Comparison of ENCODE assay signal across 1 cellular context in genomic region chr1:152968248-152968647, GRCh38.
TF ChIP-seq lines count a peak whose summit lies in the region.

No MANE protein-coding gene starts in this region.

TF ChIP-seq in GM12878, 131 proteins besides CTCF, POLR2A, EP300 and RAD21 (continues in another document):
- TF ChIP-seq ZNF24 (IDR thresholded peaks at IDR 0.05) (no peak), SIX5 (IDR thresholded peaks at IDR 0.05; ENCODE audit: low read depth, low read length, severe bottlenecking) (no peak), DPF2 (IDR thresholded peaks at IDR 0.05) (no peak), KDM1A (IDR thresholded peaks at IDR 0.05; ENCODE audit: borderline replicate concordance) (no peak), NR2C1 (IDR thresholded peaks at IDR 0.05) (no peak), TCF7 (IDR thresholded peaks at IDR 0.05; ENCODE audit: borderline replicate concordance) (no peak), HDAC2 (IDR thresholded peaks at IDR 0.05) (no peak), KAT2A (conservative IDR thresholded peaks at IDR 0.05; ENCODE audit: control insufficient read depth, low read depth, low read length) (no peak), PKNOX1 (IDR thresholded peaks at IDR 0.05) (peak; percentile 31; the same call in 1 of the 2 replicates), ZNF274 (IDR thresholded peaks at IDR 0.05; ENCODE audit: insufficient read depth, insufficient read length) (no peak), SMC3 (IDR thresholded peaks at IDR 0.05; ENCODE audit: borderline replicate concordance, low read length) (no peak), YY1 (IDR thresholded peaks at IDR 0.05; ENCODE audit: low read depth, low read length) (0 out of 2 replicates have a peak, but pooled peaks have one; percentile 11), POLR2AphosphoS2 (IDR thresholded peaks at IDR 0.05; ENCODE audit: low read depth, low read length) (no peak), RB1 (IDR thresholded peaks at IDR 0.05; ENCODE audit: borderline replicate concordance) (no peak), SUPT20H (IDR thresholded peaks at IDR 0.05; ENCODE audit: borderline replicate concordance, control insufficient read depth, low read depth, low read length) (no peak), SREBF2 (IDR thresholded peaks at IDR 0.05; ENCODE audit: low read length) (no peak), CBX5 (IDR thresholded peaks at IDR 0.05; ENCODE audit: low read depth) (no peak), ASH2L (IDR thresholded peaks at IDR 0.05; ENCODE audit: borderline replicate concordance, low read depth) (no peak), SKIL (IDR thresholded peaks at IDR 0.05; ENCODE audit: low read depth, poor library complexity, severe bottlenecking) (no peak), FOXM1 (IDR thresholded peaks at IDR 0.05; ENCODE audit: low read depth, low read length) (no peak), RAD51 (IDR thresholded peaks at IDR 0.05) (peak; percentile 92), SMARCA5 (IDR thresholded peaks at IDR 0.05) (no peak), EZH2 (IDR thresholded peaks at IDR 0.05; ENCODE audit: borderline replicate concordance, control insufficient read depth, low read depth, low read length) (no peak), GATAD2B (conservative IDR thresholded peaks at IDR 0.05; ENCODE audit: low read depth) (no peak), NFYA (IDR thresholded peaks at IDR 0.05; ENCODE audit: borderline replicate concordance, low read depth, low read length) (no peak), BACH1 (IDR thresholded peaks at IDR 0.05; ENCODE audit: borderline replicate concordance) (no peak), KLF5 (IDR thresholded peaks at IDR 0.05; ENCODE audit: partially characterized antibody) (no peak), ESRRA (IDR thresholded peaks at IDR 0.05; ENCODE audit: low read length) (peak; percentile 64; the same call in 1 of the 2 replicates), IRF5 (IDR thresholded peaks at IDR 0.05; ENCODE audit: borderline replicate concordance) (no peak), NBN (IDR thresholded peaks at IDR 0.05) (no peak), SIN3A (IDR thresholded peaks at IDR 0.05; ENCODE audit: low read depth, low read length) (no peak), CEBPB (IDR thresholded peaks at IDR 0.05; ENCODE audit: borderline replicate concordance in 1 of 2, low read depth in 2 of 2, low read length in 2 of 2) (no peak), TAF1 (IDR thresholded peaks at IDR 0.05; ENCODE audit: borderline replicate concordance, low read depth, low read length) (no peak), STAT1 (conservative IDR thresholded peaks at IDR 0.05) (no peak), IKZF1 (conservative IDR thresholded peaks at IDR 0.05) (no peak), CREB1 (IDR thresholded peaks at IDR 0.05; ENCODE audit: low read depth) (no peak), ATF3 (IDR thresholded peaks at IDR 0.05; ENCODE audit: borderline replicate concordance, extremely low read depth, low read depth, low read length) (0 out of 2 replicates have a peak, but pooled peaks have one; percentile 5), USF2 (IDR thresholded peaks at IDR 0.05; ENCODE audit: borderline replicate concordance, low read depth, low read length) (peak; percentile 52; the same call in 1 of the 2 replicates), ZNF384 (IDR thresholded peaks at IDR 0.05; ENCODE audit: borderline replicate concordance, low read depth, low read length) (no peak), ZZZ3 (IDR thresholded peaks at IDR 0.05; ENCODE audit: control insufficient read depth, insufficient read length, low read depth) (no peak), PAX8 (IDR thresholded peaks at IDR 0.05) (no peak), MXI1 (IDR thresholded peaks at IDR 0.05; ENCODE audit: low read depth, low read length) (no peak), SPI1 (IDR thresholded peaks at IDR 0.05; ENCODE audit: borderline replicate concordance, insufficient read depth, low read depth, low read length) (no peak), RBBP5 (conservative IDR thresholded peaks at IDR 0.05) (no peak), BCL3 (IDR thresholded peaks at IDR 0.05; ENCODE audit: borderline replicate concordance, insufficient read depth, low read depth, low read length, poor library complexity, severe bottlenecking) (no peak), CBX3 (IDR thresholded peaks at IDR 0.05; ENCODE audit: borderline replicate concordance, low read depth) (no peak), ATF7 (IDR thresholded peaks at IDR 0.05; ENCODE audit: low read depth) (0 out of 2 replicates have a peak, but pooled peaks have one; percentile 34), MTA2 (IDR thresholded peaks at IDR 0.05; ENCODE audit: low read depth) (0 out of 2 replicates have a peak, but pooled peaks have one; percentile 9), MEF2B (IDR thresholded peaks at IDR 0.05; ENCODE audit: partially characterized antibody, poor library complexity, severe bottlenecking) (no peak), RCOR1 (conservative IDR thresholded peaks at IDR 0.05; ENCODE audit: low read depth, low read length) (no peak), SUZ12 (IDR thresholded peaks at IDR 0.05; ENCODE audit: unreplicated experiment) (no peak), SMAD1 (IDR thresholded peaks at IDR 0.05; ENCODE audit: low read depth, partially characterized antibody) (no peak), RELA (IDR thresholded peaks at IDR 0.05; ENCODE audit: borderline replicate concordance, partially characterized antibody) (no peak), MAX (IDR thresholded peaks at IDR 0.05; ENCODE audit: low read depth, low read length) (0 out of 2 replicates have a peak, but pooled peaks have one; percentile 26), TCF12 (IDR thresholded peaks at IDR 0.05; ENCODE audit: low read depth, low read length) (no peak), ZNF687 (IDR thresholded peaks at IDR 0.05) (no peak), RUNX3 (IDR thresholded peaks at IDR 0.05; ENCODE audit: low read length) (no peak), ETV6 (conservative IDR thresholded peaks at IDR 0.05 in 1 of 2, IDR thresholded peaks at IDR 0.05 in 1 of 2; ENCODE audit: borderline replicate concordance in 1 of 2, low read depth in 1 of 2) (no peak), CHD4 (IDR thresholded peaks at IDR 0.05) (no peak), FOS (IDR thresholded peaks at IDR 0.05; ENCODE audit: borderline replicate concordance, extremely low read depth, insufficient read length) (no peak), ZSCAN29 (IDR thresholded peaks at IDR 0.05) (no peak), RFX5 (IDR thresholded peaks at IDR 0.05; ENCODE audit: low read depth, low read length) (no peak), NR2F1 (conservative IDR thresholded peaks at IDR 0.05) (peak; percentile 69), NKRF (conservative IDR thresholded peaks at IDR 0.05) (no peak), POLR2AphosphoS5 (IDR thresholded peaks at IDR 0.05; ENCODE audit: low read length) (no peak), IRF4 (IDR thresholded peaks at IDR 0.05; ENCODE audit: low read depth, low read length) (0 out of 2 replicates have a peak, but pooled peaks have one; percentile 22), MTA3 (IDR thresholded peaks at IDR 0.05; ENCODE audit: borderline replicate concordance, low read length) (no peak)
